Comparison of ENCODE assay signal across 13 cellular contexts in genomic region chr14:60505448-60505847, GRCh38. TPM values are rescaled to one million over a fixed set of nuclear protein-coding genes. Genes with fewer than 3 reads are reported as not detected.
DNase-seq lines count a peak whose midpoint lies in the region; FAIRE-seq and TF ChIP-seq lines count a peak whose summit lies in the region.
"Had no signal": no experiment of that assay in that cellular context is flagged by ENCODE, and none has a peak within 500 bp of the region (broad histone marks: within the 10 kb centered on the region; RNA-seq: fewer than 3 reads in every experiment).

No MANE protein-coding gene starts in this region.

- TF ChIP-seq CTCF in testis (IDR thresholded peaks at IDR 0.05) (no peak), glutamatergic neuron (IDR thresholded peaks at IDR 0.05; ENCODE audit: partially characterized antibody, unreplicated experiment) (no peak)

- intact Hi-C loops in testis (cut with DNase I; ENCODE audit: low total_unique reads): no loop called here

- H3K4me2 ChIP-seq in BLaER1 treated with 17β-estradiol and CSF1 and Interleukin-3, amounts not matched to agents 10 nM and 100 nM: peak overlapping the region in 8 of 11 experiments; percentile 6 to 40 (median 11); a peak in 6 of 22 replicates

- H3K36me3 Mint-ChIP-seq in glutamatergic neuron (ENCODE audit: unreplicated experiment): no peaks in the 10 kb centered on the region

- no peak overlapping the region for H3K9ac ChIP-seq in BLaER1 treated with 17β-estradiol and CSF1 and Interleukin-3, amounts not matched to agents 10 nM and 100 nM
- no peak overlapping the region for H3K9ac ChIP-seq in iPS-15b (ENCODE audit: low read depth, low read length)

- H3K27me3 Mint-ChIP-seq in glutamatergic neuron (ENCODE audit: unreplicated experiment): peaks cover 26% of the 10 kb centered on the region

- no peak overlapping the region for H3K27ac Mint-ChIP-seq in glutamatergic neuron (ENCODE audit: unreplicated experiment)

- H3K36me3 ChIP-seq in BLaER1 treated with 17β-estradiol and CSF1 and Interleukin-3, amounts not matched to agents 10 nM and 100 nM: no peaks in the 10 kb centered on the region
- H3K36me3 ChIP-seq in iPS-15b (ENCODE audit: control insufficient read depth, insufficient read depth, low read length): no peaks in the 10 kb centered on the region
- H3K36me3 ChIP-seq in testis (ENCODE audit: low read depth, missing control alignments): no peaks in the 10 kb centered on the region
- H3K36me3 ChIP-seq: BE2C had no signal

- no peak overlapping the region for H3K4me3 ChIP-seq in BLaER1 treated with 17β-estradiol and CSF1 and Interleukin-3, amounts not matched to agents 10 nM and 100 nM
- H3K4me3 ChIP-seq in Jurkat, Clone E6-1 (ENCODE audit: low read length): peak overlapping the region; percentile 74
- H3K4me3 ChIP-seq in iPS-15b (ENCODE audit: low read depth, low read length): peak overlapping the region; percentile 24
- H3K4me3 ChIP-seq in testis: no peak overlapping the region

- peaks cover 36 to 46% (median 43%) of the 10 kb centered on the region in 11 experiments for H3K9me3 ChIP-seq in BLaER1 treated with 17β-estradiol and CSF1 and Interleukin-3, amounts not matched to agents 10 nM and 100 nM (replicated peaks in 1 of 11)
- H3K9me3 ChIP-seq in iPS-15b (ENCODE audit: control insufficient read depth, insufficient read depth, low read length) (no peaks in the 10 kb centered on the region), testis (no peaks in the 10 kb centered on the region)

- FAIRE-seq in urothelium cell line (lab: Jason Lieb, UNC): peak; percentile 9
- FAIRE-seq: A204.1, H54 had no signal

- peaks cover 14% of the 10 kb centered on the region for H3K4me1 Mint-ChIP-seq in glutamatergic neuron (ENCODE audit: low read depth, unreplicated experiment)

- H3K27ac ChIP-seq in BLaER1 treated with 17β-estradiol and CSF1 and Interleukin-3, amounts not matched to agents 10 nM and 100 nM: no peak overlapping the region
- no peak overlapping the region for H3K27ac ChIP-seq in testis
- H3K27ac ChIP-seq: HL-60 had no signal

- peaks cover 0 to 16% (median 3%) of the 10 kb centered on the region in 11 experiments; a peak in 5 of 22 replicates for H3K27me3 ChIP-seq in BLaER1 treated with 17β-estradiol and CSF1 and Interleukin-3, amounts not matched to agents 10 nM and 100 nM
- H3K27me3 ChIP-seq in iPS-15b (ENCODE audit: control insufficient read depth, insufficient read depth, low read length) (peaks cover 100% of the 10 kb centered on the region), testis (no peaks in the 10 kb centered on the region)

- H4K20me1 ChIP-seq in BLaER1 treated with 17β-estradiol and CSF1 and Interleukin-3, amounts not matched to agents 10 nM and 100 nM: no peaks in the 10 kb centered on the region

- WGBS in testis, 2 donors: 11 to 27% methylated on average over 2 of the region's 2 CpGs

- H3K9me3 Mint-ChIP-seq in glutamatergic neuron (ENCODE audit: unreplicated experiment): peaks cover 11% of the 10 kb centered on the region

- peaks cover 0 to 6% (median 0%) of the 10 kb centered on the region in 10 experiments; a peak in 5 of 20 replicates for H3K4me1 ChIP-seq in BLaER1 treated with 17β-estradiol and CSF1 and Interleukin-3, amounts not matched to agents 10 nM and 100 nM
- no peaks in the 10 kb centered on the region for H3K4me1 ChIP-seq in iPS-15b (ENCODE audit: control insufficient read depth, insufficient read depth, low read length)
- H3K4me1 ChIP-seq in testis: peaks cover 5% of the 10 kb centered on the region
- H3K4me1 ChIP-seq: BE2C had no signal

- DNase-seq in Jurkat, Clone E6-1 (ENCODE audit: low read depth, low spot score): no peak
- DNase-seq in urothelium cell line (ENCODE audit: low spot score): no peak
- DNase-seq in stimulated activated naive CD4-positive, alpha-beta T cell (lab: John Stamatoyannopoulos, UW): no peak
- no peak for DNase-seq in testis
- DNase-seq in glutamatergic neuron: no peak
- DNase-seq: BE2C had no signal

- TF ChIP-seq POLR2A in testis (IDR thresholded peaks at IDR 0.05): no peak

- H3K4me3 Mint-ChIP-seq in glutamatergic neuron (ENCODE audit: unreplicated experiment): no peak overlapping the region

RNA-seq across cellular contexts. Expression of gene SIX6, which starts 3.5 kb away (rescaled TPM):
- polyA plus RNA-seq in Jurkat, Clone E6-1 (2012; ENCODE audit: insufficient read depth, insufficient read length): 14.8 TPM
- total RNA-seq in testis (under 1 TPM; 0.31 to 0.39 TPM), glutamatergic neuron (ENCODE audit: unreplicated experiment) (not detected)
- 0.17 TPM for polyA plus RNA-seq in testis (ENCODE audit: insufficient read depth, low read depth, low replicate concordance)
- total RNA-seq: Daoy had no signal
- polyA plus RNA-seq: AG04450 had no signal

RNA-seq across cellular contexts. Expression of gene C14orf39, which starts 19.6 kb away (rescaled TPM):
- 11.4 TPM for polyA plus RNA-seq in Jurkat, Clone E6-1 (2012; ENCODE audit: insufficient read depth, insufficient read length)
- 10 to 100 TPM; 12.1 to 12.9 TPM for total RNA-seq in testis
- polyA plus RNA-seq in testis (ENCODE audit: insufficient read depth, low read depth, low replicate concordance): 9.5 TPM
- 1.4 TPM for total RNA-seq in glutamatergic neuron (ENCODE audit: unreplicated experiment)

Comparison
In these comparisons a context has a peak if more than half of its experiments do, and no peak if none do; other contexts are left out.
1. H3K4me3 ChIP-seq: peak in Jurkat, Clone E6-1 (single experiment) and iPS-15b (single experiment); none in BLaER1 treated with 17β-estradiol and CSF1 and Interleukin-3, amounts not matched to agents 10 nM and 100 nM (0 of 10) and testis (0 of 2).